17 cellular contexts compared by ENCODE assay signal in genomic region chr15:98955331-98955730, GRCh38. TPM values are rescaled to one million over a fixed set of nuclear protein-coding genes. Genes with fewer than 3 reads are reported as not detected.
DNase-seq lines count a peak whose midpoint lies in the region; ATAC-seq, FAIRE-seq and TF ChIP-seq lines count a peak whose summit lies in the region.
"Had no signal": no experiment of that assay in that cellular context is flagged by ENCODE, and none has a peak within 500 bp of the region (broad histone marks: within the 10 kb centered on the region; RNA-seq: fewer than 3 reads in every experiment).

No MANE protein-coding gene starts in this region.

- TF ChIP-seq CTCF in HL-60 (IDR thresholded peaks at IDR 0.05; ENCODE audit: insufficient read depth, low read length) (no peak), suprapubic skin (IDR thresholded peaks at IDR 0.05) (no peak)

- H3K27ac ChIP-seq in HL-60 (replicated peaks) = peak overlapping the region; percentile 67
- peak overlapping the region; percentile 49 for H3K27ac ChIP-seq in suprapubic skin
- H3K27ac ChIP-seq: C4-2B, hepatocyte had no signal

- H3K27me3 ChIP-seq in HL-60 (ENCODE audit: insufficient read depth, poor library complexity, severe bottlenecking) (no peaks in the 10 kb centered on the region), suprapubic skin (no peaks in the 10 kb centered on the region), MG63 (no peaks in the 10 kb centered on the region)
- H3K27me3 ChIP-seq: hepatocyte had no signal

- no peak for FAIRE-seq in frontal cortex (lab: Jason Lieb, UNC)
- FAIRE-seq: astrocyte had no signal

- no peak for TF ChIP-seq EP300 in suprapubic skin (IDR thresholded peaks at IDR 0.05)

- no peak for ATAC-seq in HG02642 (IDR thresholded peaks at IDR 0.05; ENCODE audit: poor library complexity, unreplicated experiment)
- no peak for ATAC-seq in HG03432 (IDR thresholded peaks at IDR 0.05; ENCODE audit: unreplicated experiment)
- ATAC-seq: activated T-cell treated with anti-CD3 and anti-CD28 coated beads, Interleukin-2, amount 50 U/mL, for 72 hours had no signal

- TF ChIP-seq POLR2A in suprapubic skin (IDR thresholded peaks at IDR 0.05) = no peak

- no peaks in the 10 kb centered on the region for H3K9me3 ChIP-seq in suprapubic skin
- H3K9me3 ChIP-seq in MG63 = no peaks in the 10 kb centered on the region

- no peak overlapping the region for H3K4me3 ChIP-seq in HL-60 (replicated peaks; ENCODE audit: insufficient read depth, low read length)
- H3K4me3 ChIP-seq in suprapubic skin = no peak overlapping the region
- no peak overlapping the region for H3K4me3 ChIP-seq in MG63
- H3K4me3 ChIP-seq: hepatocyte had no signal

- 60% methylated on average over 8 of the region's 8 CpGs for WGBS in suprapubic skin

- peaks cover 14% of the 10 kb centered on the region for H3K4me1 ChIP-seq in suprapubic skin

- no peak for DNase-seq in HL-60 (ENCODE audit: low read depth in 1 of 2, low spot score in 1 of 2)
- DNase-seq in frontal cortex (ENCODE audit: low spot score in 2 of 2) = peak; percentile 62 to 69
- peak; percentile 75 for DNase-seq in myocyte (ENCODE audit: low read depth)
- peak in 1 of 2 donors; percentile 65 for DNase-seq in suprapubic skin (ENCODE audit: low spot score in 2 of 2)
- no peak for DNase-seq in MG63
- DNase-seq in OCI-M1 (lab: John Stamatoyannopoulos, UW) = no peak
- DNase-seq: activated CD4-positive, alpha-beta T cell treated with anti-CD3 and anti-CD28 coated beads, Interleukin-2, amount 10 ng/mL, durations not matched to agents 7 days and 5 days; activated T-cell treated with anti-CD3 and anti-CD28 coated beads, Interleukin-2, amount 50 U/mL, for 72 hours; NCI-H226 had no signal

- peaks cover 70% of the 10 kb centered on the region for H3K36me3 ChIP-seq in suprapubic skin
- peaks cover 30% of the 10 kb centered on the region for H3K36me3 ChIP-seq in MG63

RNA-seq across cellular contexts. Expression of gene PGPEP1L, which starts 52.3 kb away (rescaled TPM):
- total RNA-seq in frontal cortex = not detected
- total RNA-seq in myocyte = not detected in 2 replicates
- not detected for polyA plus RNA-seq in myocyte (2012)
- not detected for total RNA-seq in suprapubic skin
- total RNA-seq in MG63 (2014; rRNA removed; shearing (Covaris generic); ENCODE audit: low replicate concordance) = not detected in 2 replicates
- total RNA-seq: activated CD4-positive, alpha-beta T cell treated with anti-CD3 and anti-CD28 coated beads, Interleukin-2, amount 10 ng/mL, durations not matched to agents 7 days and 5 days; activated T-cell treated with anti-CD3 and anti-CD28 coated beads, Interleukin-2, amount 50 U/mL, for 72 hours; astrocyte; H4; hepatocyte; mononuclear cell; T-helper 2 cell treated with Interferon-gamma antibody and Interleukin-4, amounts not matched to agents 100 ng/mL and 5 ng/mL, for 36 hours had no signal
- polyA plus RNA-seq: hepatocyte had no signal

Comparison
In these comparisons a context has a peak if more than half of its experiments do, and no peak if none do; other contexts are left out.
1. DNase-seq: peak in frontal cortex (2 of 2) and myocyte (single experiment); none in HL-60 (0 of 2), MG63 (single experiment) and OCI-M1 (single experiment).